In genomic region chr17:21698437-21699075, GRCh38 we compare ENCODE assay signal across 5 cellular contexts. TPM values are rescaled to one million over a fixed set of nuclear protein-coding genes. Genes with fewer than 3 reads are reported as not detected.
"Had no signal": no experiment of that assay in that cellular context is flagged by ENCODE, and none has a peak within 500 bp of the region (broad histone marks: within the 10 kb centered on the region; RNA-seq: fewer than 3 reads in every experiment).

No MANE protein-coding gene starts in this region.

RNA-seq across cellular contexts. Expression of gene KCNJ18, which starts 6.2 kb away (rescaled TPM):
- total RNA-seq: HepG2, HT1080, IMR-90, Right ventricle myocardium inferior, SJSA1 had no signal
- polyA plus RNA-seq: HepG2, IMR-90 had no signal
